Comparison of ENCODE assay signal across 1 cellular context in the genomic region with DNA sequence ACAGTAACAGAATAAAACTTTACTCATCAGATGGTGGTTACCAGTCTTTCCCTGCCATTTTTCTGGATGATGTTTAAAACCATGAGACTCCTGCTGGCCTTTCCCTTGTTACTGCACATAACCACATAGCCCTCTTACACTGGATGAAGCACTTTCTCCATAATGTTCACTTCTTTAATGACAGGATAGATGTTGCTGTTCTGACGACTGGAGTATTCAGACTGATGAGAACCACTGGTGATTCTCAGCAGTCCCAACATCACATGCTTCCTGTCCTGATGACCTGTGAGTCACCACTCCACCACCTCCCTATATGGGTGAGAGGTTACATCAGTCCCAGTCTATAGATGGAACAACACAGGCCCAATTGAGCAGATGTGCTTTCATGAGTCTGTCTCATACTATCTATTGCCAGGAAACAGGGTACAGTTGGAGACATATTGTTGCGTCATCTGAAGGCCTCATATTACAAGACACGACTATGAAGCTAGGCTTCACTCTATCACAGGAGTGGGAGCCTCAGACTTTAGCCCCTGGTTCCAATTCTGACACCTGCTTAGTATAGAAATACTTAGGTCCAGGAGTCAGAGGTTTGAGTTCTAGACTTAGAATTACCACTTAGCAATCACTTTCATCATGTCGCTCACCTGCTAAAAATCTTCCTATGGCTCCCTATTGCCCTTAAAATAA.
TF ChIP-seq lines count a peak whose summit lies in the region.

No MANE protein-coding gene starts in this region.

TF ChIP-seq in HEK293, 187 proteins besides CTCF, POLR2A, EP300 and RAD21 (continued from another document):
- TF ChIP-seq, protein P1, sequence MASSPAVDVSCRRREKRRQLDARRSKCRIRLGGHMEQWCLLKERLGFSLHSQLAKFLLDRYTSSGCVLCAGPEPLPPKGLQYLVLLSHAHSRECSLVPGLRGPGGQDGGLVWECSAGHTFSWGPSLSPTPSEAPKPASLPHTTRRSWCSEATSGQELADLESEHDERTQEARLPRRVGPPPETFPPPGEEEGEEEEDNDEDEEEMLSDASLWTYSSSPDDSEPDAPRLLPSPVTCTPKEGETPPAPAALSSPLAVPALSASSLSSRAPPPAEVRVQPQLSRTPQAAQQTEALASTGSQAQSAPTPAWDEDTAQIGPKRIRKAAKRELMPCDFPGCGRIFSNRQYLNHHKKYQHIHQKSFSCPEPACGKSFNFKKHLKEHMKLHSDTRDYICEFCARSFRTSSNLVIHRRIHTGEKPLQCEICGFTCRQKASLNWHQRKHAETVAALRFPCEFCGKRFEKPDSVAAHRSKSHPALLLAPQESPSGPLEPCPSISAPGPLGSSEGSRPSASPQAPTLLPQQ (tag by site-specific recombination; IDR thresholded peaks at IDR 0.05) = no peak; the same call in 1 of the 2 replicates
- TF ChIP-seq ZFP69B (tag by site-specific recombination; IDR thresholded peaks at IDR 0.05) (0 out of 2 replicates have a peak, but pooled peaks have one; percentile 19), ZNF629 (tag by site-specific recombination; IDR thresholded peaks at IDR 0.05) (peak; percentile 29; the same call in 1 of the 2 replicates), SP7 (tag by site-specific recombination; IDR thresholded peaks at IDR 0.05) (peak; percentile 79), GLI2 (tag by site-specific recombination; IDR thresholded peaks at IDR 0.05; ENCODE audit: borderline replicate concordance, low read depth) (no peak), ZNF792 (tag by site-specific recombination; IDR thresholded peaks at IDR 0.05) (no peak), ZNF394 (tag by site-specific recombination; IDR thresholded peaks at IDR 0.05; ENCODE audit: borderline replicate concordance) (peak; percentile 47; the same call in 1 of the 2 replicates), ZNF274 (IDR thresholded peaks at IDR 0.05; ENCODE audit: low read length) (no peak), ZNF274 (tag by site-specific recombination; IDR thresholded peaks at IDR 0.05; ENCODE audit: borderline replicate concordance) (no peak), ZBTB21 (tag by site-specific recombination; IDR thresholded peaks at IDR 0.05) (0 out of 2 replicates have a peak, but pooled peaks have one; percentile 11), ZNF16 (tag by site-specific recombination; IDR thresholded peaks at IDR 0.05; ENCODE audit: low read depth) (peak; percentile 64; the same call in 1 of the 2 replicates), ZNF121 (tag by site-specific recombination; IDR thresholded peaks at IDR 0.05) (no peak), ZNF660 (tag by site-specific recombination; IDR thresholded peaks at IDR 0.05) (peak; percentile 79; the same call in 1 of the 2 replicates), ZNF24 (tag by site-specific recombination; IDR thresholded peaks at IDR 0.05) (0 out of 2 replicates have a peak, but pooled peaks have one; percentile 47), ZNF366 (tag by site-specific recombination; conservative IDR thresholded peaks at IDR 0.05) (peak; percentile 82)
- TF ChIP-seq, protein P2, sequence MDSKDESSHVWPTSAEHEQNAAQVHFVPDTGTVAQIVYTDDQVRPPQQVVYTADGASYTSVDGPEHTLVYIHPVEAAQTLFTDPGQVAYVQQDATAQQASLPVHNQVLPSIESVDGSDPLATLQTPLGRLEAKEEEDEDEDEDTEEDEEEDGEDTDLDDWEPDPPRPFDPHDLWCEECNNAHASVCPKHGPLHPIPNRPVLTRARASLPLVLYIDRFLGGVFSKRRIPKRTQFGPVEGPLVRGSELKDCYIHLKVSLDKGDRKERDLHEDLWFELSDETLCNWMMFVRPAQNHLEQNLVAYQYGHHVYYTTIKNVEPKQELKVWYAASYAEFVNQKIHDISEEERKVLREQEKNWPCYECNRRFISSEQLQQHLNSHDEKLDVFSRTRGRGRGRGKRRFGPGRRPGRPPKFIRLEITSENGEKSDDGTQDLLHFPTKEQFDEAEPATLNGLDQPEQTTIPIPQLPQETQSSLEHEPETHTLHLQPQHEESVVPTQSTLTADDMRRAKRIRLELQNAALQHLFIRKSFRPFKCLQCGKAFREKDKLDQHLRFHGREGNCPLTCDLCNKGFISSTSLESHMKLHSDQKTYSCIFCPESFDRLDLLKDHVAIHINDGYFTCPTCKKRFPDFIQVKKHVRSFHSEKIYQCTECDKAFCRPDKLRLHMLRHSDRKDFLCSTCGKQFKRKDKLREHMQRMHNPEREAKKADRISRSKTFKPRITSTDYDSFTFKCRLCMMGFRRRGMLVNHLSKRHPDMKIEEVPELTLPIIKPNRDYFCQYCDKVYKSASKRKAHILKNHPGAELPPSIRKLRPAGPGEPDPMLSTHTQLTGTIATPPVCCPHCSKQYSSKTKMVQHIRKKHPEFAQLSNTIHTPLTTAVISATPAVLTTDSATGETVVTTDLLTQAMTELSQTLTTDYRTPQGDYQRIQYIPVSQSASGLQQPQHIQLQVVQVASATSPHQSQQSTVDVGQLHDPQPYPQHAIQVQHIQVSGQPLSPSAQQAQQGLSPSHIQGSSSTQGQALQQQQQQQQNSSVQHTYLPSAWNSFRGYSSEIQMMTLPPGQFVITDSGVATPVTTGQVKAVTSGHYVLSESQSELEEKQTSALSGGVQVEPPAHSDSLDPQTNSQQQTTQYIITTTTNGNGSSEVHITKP (tag by site-specific recombination; IDR thresholded peaks at IDR 0.05) = 0 out of 2 replicates have a peak, but pooled peaks have one; percentile 35
- TF ChIP-seq, protein P3, sequence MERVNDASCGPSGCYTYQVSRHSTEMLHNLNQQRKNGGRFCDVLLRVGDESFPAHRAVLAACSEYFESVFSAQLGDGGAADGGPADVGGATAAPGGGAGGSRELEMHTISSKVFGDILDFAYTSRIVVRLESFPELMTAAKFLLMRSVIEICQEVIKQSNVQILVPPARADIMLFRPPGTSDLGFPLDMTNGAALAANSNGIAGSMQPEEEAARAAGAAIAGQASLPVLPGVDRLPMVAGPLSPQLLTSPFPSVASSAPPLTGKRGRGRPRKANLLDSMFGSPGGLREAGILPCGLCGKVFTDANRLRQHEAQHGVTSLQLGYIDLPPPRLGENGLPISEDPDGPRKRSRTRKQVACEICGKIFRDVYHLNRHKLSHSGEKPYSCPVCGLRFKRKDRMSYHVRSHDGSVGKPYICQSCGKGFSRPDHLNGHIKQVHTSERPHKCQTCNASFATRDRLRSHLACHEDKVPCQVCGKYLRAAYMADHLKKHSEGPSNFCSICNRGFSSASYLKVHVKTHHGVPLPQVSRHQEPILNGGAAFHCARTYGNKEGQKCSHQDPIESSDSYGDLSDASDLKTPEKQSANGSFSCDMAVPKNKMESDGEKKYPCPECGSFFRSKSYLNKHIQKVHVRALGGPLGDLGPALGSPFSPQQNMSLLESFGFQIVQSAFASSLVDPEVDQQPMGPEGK (tag by site-specific recombination; IDR thresholded peaks at IDR 0.05) = peak; percentile 39; the same call in 1 of the 2 replicates
TF ChIP-seq in HEK293: peak in this region for 19.
